8 cellular contexts compared by ENCODE assay signal in the genomic region with DNA sequence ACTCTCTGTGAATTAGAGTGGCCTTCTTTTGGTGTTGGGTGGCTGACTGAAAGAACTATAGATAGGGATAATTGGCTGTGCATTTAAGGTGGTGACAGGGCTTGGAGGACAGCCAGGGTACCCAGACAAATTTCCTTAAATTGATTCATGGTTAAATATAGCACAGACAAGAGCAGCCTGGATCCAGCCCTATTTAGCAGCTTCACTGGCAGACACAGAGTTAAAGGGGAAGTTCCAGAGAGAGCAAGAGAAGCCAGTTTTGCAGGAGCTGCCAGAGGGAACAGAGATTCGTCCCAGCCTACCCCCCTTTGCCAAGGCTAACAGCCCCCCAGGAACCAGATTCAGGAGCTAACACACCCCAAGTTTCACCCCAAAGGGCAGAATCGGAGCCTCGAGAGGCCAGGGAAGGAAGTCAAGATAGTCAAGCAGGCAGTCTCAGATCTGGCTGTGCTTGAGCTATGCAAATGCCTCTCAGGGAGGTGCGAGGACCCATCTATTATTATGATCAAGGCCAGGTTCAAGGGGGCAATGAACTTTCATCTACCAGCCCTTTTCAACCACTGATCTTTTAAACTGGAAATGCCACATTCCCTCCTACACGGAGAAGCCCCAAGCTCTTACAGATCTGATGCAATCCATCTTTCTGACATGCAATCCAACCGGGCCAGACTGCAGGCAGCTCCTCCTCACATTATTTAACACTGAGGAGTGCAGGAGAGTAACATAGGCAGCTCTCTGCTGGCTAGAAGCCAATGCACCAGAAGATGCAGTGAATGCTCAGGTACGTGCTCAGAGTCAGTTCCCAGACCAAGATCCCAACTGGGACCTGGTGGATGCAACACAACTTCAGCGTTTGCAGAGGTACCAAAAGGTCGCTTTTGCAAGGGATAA. TPM values are rescaled to one million over a fixed set of nuclear protein-coding genes. Genes with fewer than 3 reads are reported as not detected.
DNase-seq lines count a peak whose midpoint lies in the region; ATAC-seq and TF ChIP-seq lines count a peak whose summit lies in the region.

No MANE protein-coding gene starts in this region.

- no peaks in the 10 kb centered on the region for H3K36me3 Mint-ChIP-seq in Calu3 (ENCODE audit: insufficient read depth, unreplicated experiment)
- peaks cover 0 to 6% (median 0%) of the 10 kb centered on the region in 3 donors for H3K36me3 Mint-ChIP-seq in CD8-positive, alpha-beta memory T cell

- H3K9me3 Mint-ChIP-seq in Calu3 (ENCODE audit: low read depth, unreplicated experiment): peaks cover 3% of the 10 kb centered on the region
- peaks cover 0 to 2% (median 0%) of the 10 kb centered on the region in 5 donors for H3K9me3 Mint-ChIP-seq in CD8-positive, alpha-beta memory T cell

- H3K9me3 ChIP-seq in body of pancreas: no peaks in the 10 kb centered on the region
- H3K9me3 ChIP-seq in CD8-positive, alpha-beta memory T cell (ENCODE audit: low read length): no peaks in the 10 kb centered on the region

- TF ChIP-seq CTCF in Calu3 (IDR thresholded peaks at IDR 0.05; ENCODE audit: unreplicated experiment) (no peak), body of pancreas (IDR thresholded peaks at IDR 0.05) (no peak)

- H3K4me3 ChIP-seq in body of pancreas: no peak overlapping the region
- H3K4me3 ChIP-seq in CD8-positive, alpha-beta memory T cell (ENCODE audit: low read length): no peak overlapping the region

- POLR2A ChIA-PET in CD8-positive, alpha-beta memory T cell (lab: Charles Lee): no interaction called here

- H3K27me3 ChIP-seq in body of pancreas: no peaks in the 10 kb centered on the region
- H3K27me3 ChIP-seq in CD8-positive, alpha-beta memory T cell (ENCODE audit: insufficient read depth, low read length, poor library complexity, severe bottlenecking): peaks cover 18% of the 10 kb centered on the region

- in situ Hi-C loops in KBM-7 (cut with MboI; ENCODE audit: low pct_unique_long_range_greater_than_20kb, low sequenced_read_pairs): no loop called here

- BruUV-seq in Calu3 (replicated peaks; lab: Mats Ljungman, UMichigan): no TSS peak

- WGBS in body of pancreas, 2 donors: 3 to 14% methylated on average over 9 of the region's 9 CpGs

- DNase-seq in Calu3 (peak; percentile 54), KBM-7 (peak; percentile 27), body of pancreas (peak in 3 of 4 donors; percentile 3 to 38 (median 37)), left lobe of liver (ENCODE audit: low spot score) (no peak), cerebellum (ENCODE audit: low spot score) (no peak), NCI-H1105 treated with DMSO at 0.1 percent for 48 hours (lab: John Stamatoyannopoulos, UW) (no peak)
- no peak for DNase-seq in CD8-positive, alpha-beta memory T cell

- CTCF ChIA-PET in Calu3 (lab: Charles Lee): interaction anchor here (0.6 to 1.3 kb wide), 6 partner anchors 11 to 259 kb away, joined by 3 to 11 read pairs (median 4); partner anchors contain the start of gene DHRS4
- CTCF ChIA-PET in CD8-positive, alpha-beta memory T cell (lab: Charles Lee): interaction anchor here (1.3 kb wide), 1 partner anchor 11 kb away, joined by 3 read pairs; no protein-coding TSS in a partner anchor

- H3K4me1 Mint-ChIP-seq in Calu3 (ENCODE audit: low read depth, unreplicated experiment): no peaks in the 10 kb centered on the region
- H3K4me1 Mint-ChIP-seq in CD8-positive, alpha-beta memory T cell: no peaks in the 10 kb centered on the region

- H3K27me3 Mint-ChIP-seq in Calu3 (ENCODE audit: unreplicated experiment): peaks cover 4% of the 10 kb centered on the region
- peaks cover 14 to 40% of the 10 kb centered on the region in 2 donors for H3K27me3 Mint-ChIP-seq in CD8-positive, alpha-beta memory T cell

- peaks cover 64% of the 10 kb centered on the region for H3K4me1 ChIP-seq in body of pancreas
- no peaks in the 10 kb centered on the region for H3K4me1 ChIP-seq in CD8-positive, alpha-beta memory T cell (ENCODE audit: insufficient read depth, low read length)

- H3K27ac Mint-ChIP-seq in Calu3 (ENCODE audit: unreplicated experiment): no peak overlapping the region
- H3K27ac Mint-ChIP-seq in CD8-positive, alpha-beta memory T cell: no peak overlapping the region

- ATAC-seq in body of pancreas (no peak), left lobe of liver (peak; percentile 38), GM19397 (IDR thresholded peaks at IDR 0.05; ENCODE audit: unreplicated experiment) (no peak)

- H3K4me3 Mint-ChIP-seq in Calu3 (ENCODE audit: low read depth, unreplicated experiment): no peak overlapping the region
- no peak overlapping the region for H3K4me3 Mint-ChIP-seq in CD8-positive, alpha-beta memory T cell

- peak overlapping the region in 2 of 4 donors; percentile 37 to 62 for H3K27ac ChIP-seq in body of pancreas
- no peak overlapping the region for H3K27ac ChIP-seq in CD8-positive, alpha-beta memory T cell (ENCODE audit: low read depth, low read length)

- no peaks in the 10 kb centered on the region for H3K36me3 ChIP-seq in body of pancreas (replicated peaks in 1 of 2; ENCODE audit: insufficient read depth in 1 of 2, low read depth in 2 of 2)
- H3K36me3 ChIP-seq in CD8-positive, alpha-beta memory T cell (ENCODE audit: insufficient read depth, low read length): no peaks in the 10 kb centered on the region

- no peak for TF ChIP-seq POLR2A in body of pancreas (IDR thresholded peaks at IDR 0.05)

- intact Hi-C loops in Calu3 (cut with micrococcal nuclease; ENCODE audit: unreplicated experiment) (loop anchor here (2.0 kb wide), 1 partner anchor 14 kb away; no protein-coding TSS in a partner anchor), body of pancreas (cut with DNase I) (no loop called here)

RNA-seq across cellular contexts. Expression of gene DHRS2, which starts 58.2 kb away (rescaled TPM):
- 1.8 and 3.0 TPM in 2 replicates for total RNA-seq in Calu3 (2022)
- total RNA-seq in body of pancreas: 1 to 10 TPM; 1.3 to 3.3 TPM
- 6.2 TPM for total RNA-seq in left lobe of liver
- 1 to 10 TPM; 3.0 to 3.1 TPM for total RNA-seq in CD8-positive, alpha-beta memory T cell
- not detected for polyA plus RNA-seq in CD8-positive, alpha-beta memory T cell
- total RNA-seq in cerebellum: 0.27 TPM

Comparison
In these comparisons a context has a peak if more than half of its experiments do, and no peak if none do; other contexts are left out.
1. DNase-seq: peak in Calu3 (single experiment), KBM-7 (single experiment) and body of pancreas (3 of 4); none in left lobe of liver (single experiment), CD8-positive, alpha-beta memory T cell (0 of 5), cerebellum (single experiment) and NCI-H1105 treated with DMSO at 0.1 percent for 48 hours (single experiment).